In the genomic region with DNA sequence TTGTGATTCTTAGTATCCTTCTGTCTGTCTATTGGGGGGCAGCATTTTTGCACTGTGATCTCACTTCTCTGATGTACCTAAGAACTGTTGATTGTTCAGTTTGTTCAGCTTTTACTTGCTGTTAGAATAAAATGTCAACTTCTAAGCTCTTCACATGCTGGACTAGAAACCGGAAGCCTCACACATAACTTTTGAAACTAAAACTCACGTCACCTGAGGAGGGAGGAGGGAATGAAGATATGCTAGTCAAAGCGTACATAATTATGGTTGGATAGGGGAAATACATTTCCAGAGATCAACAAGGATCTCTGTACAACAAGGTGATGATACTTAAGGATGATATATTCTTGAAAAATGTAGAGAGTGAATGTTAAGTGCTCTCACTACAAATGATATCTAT, we compare ENCODE assay signal across 1 cellular context.
TF ChIP-seq lines count a peak whose summit lies in the region.

No MANE protein-coding gene starts in this region.

TF ChIP-seq in IMR-90, 13 proteins besides CTCF, POLR2A, EP300 and RAD21 (continued from another document):
- TF ChIP-seq, protein P1, sequence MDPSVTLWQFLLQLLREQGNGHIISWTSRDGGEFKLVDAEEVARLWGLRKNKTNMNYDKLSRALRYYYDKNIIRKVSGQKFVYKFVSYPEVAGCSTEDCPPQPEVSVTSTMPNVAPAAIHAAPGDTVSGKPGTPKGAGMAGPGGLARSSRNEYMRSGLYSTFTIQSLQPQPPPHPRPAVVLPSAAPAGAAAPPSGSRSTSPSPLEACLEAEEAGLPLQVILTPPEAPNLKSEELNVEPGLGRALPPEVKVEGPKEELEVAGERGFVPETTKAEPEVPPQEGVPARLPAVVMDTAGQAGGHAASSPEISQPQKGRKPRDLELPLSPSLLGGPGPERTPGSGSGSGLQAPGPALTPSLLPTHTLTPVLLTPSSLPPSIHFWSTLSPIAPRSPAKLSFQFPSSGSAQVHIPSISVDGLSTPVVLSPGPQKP (IDR thresholded peaks at IDR 0.05; ENCODE audit: borderline replicate concordance, low read depth, low read length) = no peak
- TF ChIP-seq FOS (IDR thresholded peaks at IDR 0.05; ENCODE audit: low read depth, low read length) = no peak
- TF ChIP-seq RFX5 (IDR thresholded peaks at IDR 0.05; ENCODE audit: low read depth, low read length) = no peak
- TF ChIP-seq CEBPB (IDR thresholded peaks at IDR 0.05; ENCODE audit: low read depth, low read length) = no peak
- TF ChIP-seq MAZ (IDR thresholded peaks at IDR 0.05; ENCODE audit: borderline replicate concordance, low read depth, low read length) = no peak
- no peak for TF ChIP-seq BHLHE40 (IDR thresholded peaks at IDR 0.05; ENCODE audit: low read depth, low read length)
- no peak for TF ChIP-seq MXI1 (IDR thresholded peaks at IDR 0.05; ENCODE audit: borderline replicate concordance, low read depth, low read length)
- TF ChIP-seq RCOR1 (IDR thresholded peaks at IDR 0.05; ENCODE audit: insufficient replicate concordance, low read length) = no peak
- TF ChIP-seq MAFK (IDR thresholded peaks at IDR 0.05; ENCODE audit: low read depth, low read length) = no peak
- TF ChIP-seq SMC3 (IDR thresholded peaks at IDR 0.05; ENCODE audit: low read depth, low read length) = no peak
